9 cellular contexts compared by ENCODE assay signal in the genomic region with DNA sequence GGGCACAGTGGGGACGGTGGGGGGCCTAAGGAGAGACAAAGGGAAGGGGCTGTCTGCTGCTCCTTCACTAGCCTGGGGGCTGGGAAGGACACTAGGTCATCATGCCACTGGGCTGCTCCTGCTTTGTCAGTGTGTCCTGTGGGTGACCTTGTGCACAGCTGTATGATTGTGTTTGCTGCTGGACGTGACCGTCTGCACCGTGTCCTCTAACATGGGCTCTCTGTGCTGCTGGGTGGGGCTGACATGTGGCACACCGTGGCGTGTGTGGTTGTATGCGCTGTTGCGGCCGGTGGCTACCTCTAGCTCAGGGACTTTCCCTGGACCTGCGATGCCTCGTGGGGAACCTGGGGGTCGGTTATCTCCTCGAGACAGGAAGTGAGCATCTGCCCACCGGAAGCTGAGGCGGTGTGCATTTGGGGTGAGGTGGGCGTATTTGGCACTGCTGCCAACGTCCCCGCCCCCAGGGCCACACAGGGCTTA. TPM values are rescaled to one million over a fixed set of nuclear protein-coding genes. Genes with fewer than 3 reads are reported as not detected.
DNase-seq lines count a peak whose midpoint lies in the region; ATAC-seq, FAIRE-seq and TF ChIP-seq lines count a peak whose summit lies in the region.
"Had no signal": no experiment of that assay in that cellular context is flagged by ENCODE, and none has a peak within 500 bp of the region (broad histone marks: within the 10 kb centered on the region; RNA-seq: fewer than 3 reads in every experiment).

No MANE protein-coding gene starts in this region.

- 53% methylated on average over 18 of the region's 18 CpGs for WGBS in hepatocyte (ENCODE audit: low lambda C conversion rate, missing lambda C conversion rate)
- 29 to 42% methylated on average over 17 to 18 of the region's 18 CpGs for WGBS in aorta, 2 donors

- peak; percentile 29 for ATAC-seq in HG03066 (IDR thresholded peaks at IDR 0.05; ENCODE audit: low read depth, unreplicated experiment)
- peak; percentile 73 for ATAC-seq in stimulated activated memory B cell treated with anti-CD40 and anti-IgM and Interleukin-4, amounts not matched to agents 10 μg/mL and 1 μg/mL and 100 μg/mL, for 72 hours
- no peak for ATAC-seq in aorta (ENCODE audit: low FRiP score)
- ATAC-seq: HCT116 had no signal

- H3K27ac ChIP-seq in hepatocyte (no peak overlapping the region), substantia nigra (ENCODE audit: low read depth, low read length, poor library complexity, severe bottlenecking) (no peak overlapping the region), aorta (ENCODE audit: low read depth in 1 of 2, low read length in 2 of 2) (no peak overlapping the region)

- no peak overlapping the region for H3K4me3 ChIP-seq in hepatocyte
- no peak overlapping the region for H3K4me3 ChIP-seq in aorta (ENCODE audit: low read length in 2 of 2)

- H3K36me3 Mint-ChIP-seq in activated CD4-positive, alpha-beta T cell treated with anti-CD3 and anti-CD28 coated beads, Interleukin-2, amount 10 ng/mL, durations not matched to agents 7 days and 5 days (ENCODE audit: low read depth) = no peaks in the 10 kb centered on the region
- H3K36me3 Mint-ChIP-seq in stimulated activated memory B cell treated with anti-CD40 and anti-IgM and Interleukin-4, amounts not matched to agents 10 μg/mL and 1 μg/mL and 100 μg/mL, for 72 hours = peaks cover 9% of the 10 kb centered on the region

- peaks cover 30% of the 10 kb centered on the region for H3K27me3 Mint-ChIP-seq in activated CD4-positive, alpha-beta T cell treated with anti-CD3 and anti-CD28 coated beads, Interleukin-2, amount 10 ng/mL, durations not matched to agents 7 days and 5 days
- no peaks in the 10 kb centered on the region for H3K27me3 Mint-ChIP-seq in stimulated activated memory B cell treated with anti-CD40 and anti-IgM and Interleukin-4, amounts not matched to agents 10 μg/mL and 1 μg/mL and 100 μg/mL, for 72 hours

- peak; percentile 98 for FAIRE-seq in GM12891 (lab: Jason Lieb, UNC)

- intact Hi-C loops in aorta (cut with DNase I) = no loop called here

- H2AFZ ChIP-seq in hepatocyte = no peak overlapping the region

- H3K4me1 Mint-ChIP-seq in activated CD4-positive, alpha-beta T cell treated with anti-CD3 and anti-CD28 coated beads, Interleukin-2, amount 10 ng/mL, durations not matched to agents 7 days and 5 days = peaks cover 47% of the 10 kb centered on the region
- peaks cover 81% of the 10 kb centered on the region for H3K4me1 Mint-ChIP-seq in stimulated activated memory B cell treated with anti-CD40 and anti-IgM and Interleukin-4, amounts not matched to agents 10 μg/mL and 1 μg/mL and 100 μg/mL, for 72 hours

- no peaks in the 10 kb centered on the region for H4K20me1 ChIP-seq in hepatocyte (ENCODE audit: insufficient read depth, poor library complexity, severe bottlenecking)

- H3K36me3 ChIP-seq in hepatocyte (replicated peaks; ENCODE audit: insufficient read depth, low read depth) = no peaks in the 10 kb centered on the region
- no peaks in the 10 kb centered on the region for H3K36me3 ChIP-seq in aorta (ENCODE audit: control insufficient read depth in 1 of 2, insufficient read depth in 2 of 2, low read length in 1 of 2)

- TF ChIP-seq CTCF in hepatocyte (IDR thresholded peaks at IDR 0.05; ENCODE audit: poor library complexity) = no peak

- DNase-seq in GM12891 (ENCODE audit: insufficient read length, low spot score) (no peak), hepatocyte (ENCODE audit: low spot score) (no peak), NCI-H226 (no peak), substantia nigra (lab: John Stamatoyannopoulos, UW) (no peak), aorta (no peak)
- peak; percentile 62 for DNase-seq in activated CD4-positive, alpha-beta T cell treated with anti-CD3 and anti-CD28 coated beads, Interleukin-2, amount 10 ng/mL, durations not matched to agents 7 days and 5 days

- POLR2A ChIA-PET in activated CD4-positive, alpha-beta T cell treated with anti-CD3 and anti-CD28 coated beads, Interleukin-2, amount 10 ng/mL, durations not matched to agents 7 days and 5 days (lab: Charles Lee) = no interaction called here

- H3K4me2 ChIP-seq in hepatocyte = peak overlapping the region; percentile 99

- no peaks in the 10 kb centered on the region for H3K9me2 ChIP-seq in hepatocyte (replicated peaks; ENCODE audit: insufficient read depth)

- H3K4me1 ChIP-seq in hepatocyte (ENCODE audit: insufficient read depth) (peaks cover 29% of the 10 kb centered on the region), aorta (ENCODE audit: control insufficient read depth in 1 of 2, insufficient read depth in 2 of 2, low read length in 2 of 2) (no peaks in the 10 kb centered on the region)

- no peaks in the 10 kb centered on the region for H3K9me3 Mint-ChIP-seq in activated CD4-positive, alpha-beta T cell treated with anti-CD3 and anti-CD28 coated beads, Interleukin-2, amount 10 ng/mL, durations not matched to agents 7 days and 5 days
- no peaks in the 10 kb centered on the region for H3K9me3 Mint-ChIP-seq in stimulated activated memory B cell treated with anti-CD40 and anti-IgM and Interleukin-4, amounts not matched to agents 10 μg/mL and 1 μg/mL and 100 μg/mL, for 72 hours

- H3K9me3 ChIP-seq in hepatocyte (ENCODE audit: low read depth) (no peaks in the 10 kb centered on the region), aorta (ENCODE audit: control insufficient read depth, low read length) (no peaks in the 10 kb centered on the region)

- CTCF ChIA-PET in activated CD4-positive, alpha-beta T cell treated with anti-CD3 and anti-CD28 coated beads, Interleukin-2, amount 10 ng/mL, durations not matched to agents 7 days and 5 days (lab: Charles Lee) = interaction anchor here (0.7 kb wide), 1 partner anchor 975 kb away, joined by 4 read pairs; no protein-coding TSS in a partner anchor

- H3K27me3 ChIP-seq in hepatocyte = peaks cover 16% of the 10 kb centered on the region
- no peaks in the 10 kb centered on the region for H3K27me3 ChIP-seq in aorta (ENCODE audit: control insufficient read depth in 1 of 2, insufficient read depth in 2 of 2, low read length in 1 of 2)

- H3K4me3 Mint-ChIP-seq in activated CD4-positive, alpha-beta T cell treated with anti-CD3 and anti-CD28 coated beads, Interleukin-2, amount 10 ng/mL, durations not matched to agents 7 days and 5 days = peak overlapping the region; percentile 29
- H3K4me3 Mint-ChIP-seq in stimulated activated memory B cell treated with anti-CD40 and anti-IgM and Interleukin-4, amounts not matched to agents 10 μg/mL and 1 μg/mL and 100 μg/mL, for 72 hours = peak overlapping the region; percentile 98

- no peaks in the 10 kb centered on the region for H3K79me2 ChIP-seq in hepatocyte

- H3K27ac Mint-ChIP-seq in activated CD4-positive, alpha-beta T cell treated with anti-CD3 and anti-CD28 coated beads, Interleukin-2, amount 10 ng/mL, durations not matched to agents 7 days and 5 days = peak overlapping the region; percentile 37
- peak overlapping the region; percentile 96 for H3K27ac Mint-ChIP-seq in stimulated activated memory B cell treated with anti-CD40 and anti-IgM and Interleukin-4, amounts not matched to agents 10 μg/mL and 1 μg/mL and 100 μg/mL, for 72 hours

- TF ChIP-seq POLR2A in GM12891 (IDR thresholded peaks at IDR 0.05; ENCODE audit: low read depth, low read length) = no peak

TF ChIP-seq in GM12891, 5 proteins besides CTCF, POLR2A, EP300 and RAD21:
- TF ChIP-seq POU2F2 (IDR thresholded peaks at IDR 0.05; ENCODE audit: low read depth, low read length) (peak; percentile 28; the same call in 1 of the 2 replicates), SPI1 (IDR thresholded peaks at IDR 0.05; ENCODE audit: low read depth, low read length) (peak; percentile 56), TAF1 (IDR thresholded peaks at IDR 0.05; ENCODE audit: low read depth, low read length) (no peak), POLR2AphosphoS5 (IDR thresholded peaks at IDR 0.05; ENCODE audit: low read depth, low read length) (0 out of 2 replicates have a peak, but pooled peaks have one; percentile 28), PAX5 (IDR thresholded peaks at IDR 0.05; ENCODE audit: insufficient read depth, low read length, severe bottlenecking) (no peak)
TF ChIP-seq in GM12891: peak in this region for 3.

RNA-seq across cellular contexts. Expression of a gene that starts 3.1 kb away (rescaled TPM):
- 3.8 TPM for polyA plus RNA-seq in GM12891 (2012; ENCODE audit: low read depth, missing spikeins)
- total RNA-seq in activated CD4-positive, alpha-beta T cell treated with anti-CD3 and anti-CD28 coated beads, Interleukin-2, amount 10 ng/mL, durations not matched to agents 7 days and 5 days = 1 to 10 TPM; 1.3 to 1.5 TPM
- total RNA-seq in hepatocyte (1.4 and 2.3 TPM in 2 replicates), aorta (1 to 10 TPM in 1 of 2 donors, under 1 TPM in 1; 0.19 to 2.0 TPM)
- polyA plus RNA-seq in hepatocyte (1.3 and 1.6 TPM in 2 replicates), aorta (under 1 TPM; 0.03 to 0.13 TPM)

RNA-seq across cellular contexts. Expression of a gene that starts 14.4 kb away (rescaled TPM):
- 21.7 TPM for polyA plus RNA-seq in GM12891 (2012; ENCODE audit: low read depth, missing spikeins)
- 10 to 100 TPM; 21.4 to 22.7 TPM for total RNA-seq in activated CD4-positive, alpha-beta T cell treated with anti-CD3 and anti-CD28 coated beads, Interleukin-2, amount 10 ng/mL, durations not matched to agents 7 days and 5 days
- total RNA-seq in hepatocyte (24.6 and 27.2 TPM in 2 replicates), aorta (10 to 100 TPM; 35.0 to 38.8 TPM)
- polyA plus RNA-seq in hepatocyte (33.2 and 42.2 TPM in 2 replicates), aorta (10 to 100 TPM; 28.2 to 38.9 TPM)

RNA-seq across cellular contexts. Expression of a gene that starts 37.2 kb away (rescaled TPM):
- polyA plus RNA-seq in GM12891 (2012; ENCODE audit: low read depth, missing spikeins) = 273 TPM
- total RNA-seq in activated CD4-positive, alpha-beta T cell treated with anti-CD3 and anti-CD28 coated beads, Interleukin-2, amount 10 ng/mL, durations not matched to agents 7 days and 5 days = 100 to 1,000 TPM; 145 TPM
- 178 and 188 TPM in 2 replicates for total RNA-seq in hepatocyte
- 148 and 149 TPM in 2 replicates for polyA plus RNA-seq in hepatocyte
- total RNA-seq in aorta = 10 to 100 TPM; 55.7 to 70.6 TPM
- polyA plus RNA-seq in aorta = 100 to 1,000 TPM in 1 of 2 donors, 10 to 100 TPM in 1; 96.2 to 130 TPM
